ENCODE assay signal across 8 cellular contexts in the genomic region with DNA sequence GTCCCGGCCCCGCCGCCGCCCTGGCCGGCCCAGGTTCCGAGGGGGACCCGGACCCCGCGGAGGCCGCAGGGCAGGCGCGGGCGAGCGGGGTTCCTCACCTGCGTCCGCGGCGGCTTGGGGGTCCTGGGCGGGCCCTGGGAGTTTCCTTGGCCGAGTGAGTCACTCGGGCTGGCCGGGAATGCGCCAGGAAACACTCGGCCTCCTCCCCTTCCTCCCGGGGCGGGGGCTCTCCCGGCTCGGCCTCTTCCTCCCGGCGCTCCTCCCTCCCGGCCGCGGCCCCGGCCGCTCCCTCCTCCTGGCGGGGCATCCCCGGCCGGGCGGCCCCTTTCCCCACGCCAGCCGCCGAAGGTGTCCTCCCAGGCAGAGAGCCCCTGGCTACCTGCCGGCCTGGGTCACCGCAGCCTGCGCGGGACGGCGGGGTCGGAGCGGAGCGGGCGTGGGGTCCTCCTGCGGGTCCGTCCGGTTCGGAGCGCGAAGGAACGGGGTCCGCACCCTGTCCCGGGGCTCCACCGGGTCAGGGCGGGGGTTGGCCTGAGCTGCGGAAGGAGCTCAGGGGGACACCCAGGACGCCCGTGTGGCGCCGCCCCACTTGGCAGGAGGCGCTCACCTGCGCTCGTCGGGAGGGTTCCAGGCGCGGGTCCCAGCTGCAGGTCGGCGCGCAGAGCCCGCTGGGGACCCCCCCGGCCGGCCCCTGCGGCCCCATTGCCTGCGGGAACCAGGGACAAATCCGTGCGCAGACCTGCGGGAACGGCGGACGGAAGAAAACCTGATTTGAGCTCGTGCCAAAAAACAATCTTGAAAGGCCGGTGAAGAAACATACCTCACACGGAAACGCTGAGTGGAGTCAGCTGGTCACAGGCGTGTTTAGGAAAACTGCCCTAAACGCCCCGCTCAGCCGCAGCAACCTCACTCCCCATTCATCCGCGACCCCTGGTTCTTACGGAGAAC. TPM values are rescaled to one million over a fixed set of nuclear protein-coding genes. Genes with fewer than 3 reads are reported as not detected.
DNase-seq lines count a peak whose midpoint lies in the region; ATAC-seq and TF ChIP-seq lines count a peak whose summit lies in the region.

A gene (minus strand): TSS at position 180 of the 948 bp plus-strand sequence. CDS start 33,083 bp downstream, outside the sequence.

- H3K27ac ChIP-seq in CD4-positive, CD25-positive, alpha-beta regulatory T cell (ENCODE audit: insufficient read depth, low read length, poor library complexity, severe bottlenecking): no peak within 1 kb of the TSS
- H3K27ac ChIP-seq in Panc1 (ENCODE audit: low read length): peak within 1 kb of the TSS; percentile 77
- peak within 1 kb of the TSS; percentile 72 to 79 for H3K27ac ChIP-seq in right atrium auricular region

- BruUV-seq in Panc1 (replicated peaks; lab: Mats Ljungman, UMichigan): no TSS peak

- DNase-seq in CD4-positive, CD25-positive, alpha-beta regulatory T cell: peak in 1 of 3 donors; percentile 10
- DNase-seq in Panc1 (ENCODE audit: low read depth, low spot score) (no peak), astrocyte of the cerebellum (ENCODE audit: low read depth) (peak; percentile 61), right atrium auricular region (ENCODE audit: low spot score) (peak; percentile 82), posterior cingulate gyrus (peak in 9 of 10 donors; percentile 51 to 95 (median 62))

- H3K9me3 Mint-ChIP-seq in CD4-positive, CD25-positive, alpha-beta regulatory T cell: peaks cover 0 to 2% (median 0%) of the 10 kb centered on the region in 7 donors

- in situ Hi-C loops in Panc1 (cut with HindIII; ENCODE audit: low pct_unique_long_range_greater_than_20kb, low sequenced_read_pairs) (no loop called here), astrocyte of the cerebellum (cut with HindIII; ENCODE audit: low sequenced_read_pairs) (no loop called here)

- H3K4me1 Mint-ChIP-seq in CD4-positive, CD25-positive, alpha-beta regulatory T cell: peaks cover 9 to 18% (median 14%) of the 10 kb centered on the region in 4 donors

- intact Hi-C loops in Panc1 (cut with micrococcal nuclease; ENCODE audit: unreplicated experiment) (loop anchor here (10.0 kb wide), 1 partner anchor 54 kb away; a partner anchor contains a TSS), posterior cingulate gyrus (cut with DNase I) (no loop called here)

- peaks cover 3% of the 10 kb centered on the region for H3K36me3 Mint-ChIP-seq in CD4-positive, CD25-positive, alpha-beta regulatory T cell

- ATAC-seq in CD4-positive, CD25-positive, alpha-beta regulatory T cell (ENCODE audit: low read depth in 2 of 2): peak in 1 of 2 donors; percentile 30
- ATAC-seq in GM19025 (IDR thresholded peaks at IDR 0.05; ENCODE audit: low read depth, unreplicated experiment): peak; percentile 72
- peak; percentile 42 for ATAC-seq in HG03354 (IDR thresholded peaks at IDR 0.05; ENCODE audit: poor library complexity, severe bottlenecking, unreplicated experiment)
- peak; percentile 95 for ATAC-seq in Panc1
- ATAC-seq in HG02938 (IDR thresholded peaks at IDR 0.05; ENCODE audit: unreplicated experiment): no peak

- H3K4me1 ChIP-seq in CD4-positive, CD25-positive, alpha-beta regulatory T cell (ENCODE audit: control insufficient read depth, insufficient read depth, low read length, poor library complexity, severe bottlenecking): peaks cover 18% of the 10 kb centered on the region
- H3K4me1 ChIP-seq in Panc1 (ENCODE audit: control insufficient read depth, insufficient read depth, low read length) (0 out of 2 replicates have a peak, but pooled peaks cover 6% of the 10 kb centered on the region), right atrium auricular region (peaks cover 0 to 18% of the 10 kb centered on the region in 2 donors)

- H3K27ac Mint-ChIP-seq in CD4-positive, CD25-positive, alpha-beta regulatory T cell: peak within 1 kb of the TSS; percentile 34 to 72 (median 61)

- CTCF ChIA-PET in Panc1 (lab: Charles Lee): interaction anchor here (0.6 kb wide), 1 partner anchor 75 kb away, joined by 4 read pairs; no protein-coding TSS in a partner anchor

- H3K9me3 ChIP-seq in CD4-positive, CD25-positive, alpha-beta regulatory T cell (ENCODE audit: control insufficient read depth in 2 of 2, low read length in 2 of 2): no peaks in the 10 kb centered on the region
- no peaks in the 10 kb centered on the region for H3K9me3 ChIP-seq in Panc1 (ENCODE audit: control insufficient read depth, insufficient read depth, low read depth, low read length)
- H3K9me3 ChIP-seq in right atrium auricular region: no peaks in the 10 kb centered on the region

- TF ChIP-seq CTCF in Panc1 (IDR thresholded peaks at IDR 0.05): no peak
- no peak for TF ChIP-seq CTCF in astrocyte of the cerebellum (IDR thresholded peaks at IDR 0.05; ENCODE audit: low read depth, low read length, missing control alignments)
- peak in 1 of 2 donors; percentile 17 for TF ChIP-seq CTCF in right atrium auricular region (IDR thresholded peaks at IDR 0.05)

- peak within 1 kb of the TSS; percentile 91 to 98 (median 94) for H3K4me3 Mint-ChIP-seq in CD4-positive, CD25-positive, alpha-beta regulatory T cell

- H3K36me3 ChIP-seq in CD4-positive, CD25-positive, alpha-beta regulatory T cell (ENCODE audit: control insufficient read depth, insufficient read depth, low read length): no peaks in the 10 kb centered on the region
- H3K36me3 ChIP-seq in Panc1 (ENCODE audit: control insufficient read depth, insufficient read depth, low read length): no peaks in the 10 kb centered on the region
- H3K36me3 ChIP-seq in right atrium auricular region: no peaks in the 10 kb centered on the region

- H3K27me3 Mint-ChIP-seq in CD4-positive, CD25-positive, alpha-beta regulatory T cell: peaks cover 31% of the 10 kb centered on the region

- peaks cover 3% of the 10 kb centered on the region for H3K27me3 ChIP-seq in CD4-positive, CD25-positive, alpha-beta regulatory T cell (ENCODE audit: control insufficient read depth, insufficient read depth, low read length)
- H3K27me3 ChIP-seq in Panc1 (ENCODE audit: control insufficient read depth, insufficient read depth, low read length): no peaks in the 10 kb centered on the region
- no peaks in the 10 kb centered on the region for H3K27me3 ChIP-seq in right atrium auricular region

- POLR2A ChIA-PET in Panc1 (lab: Charles Lee): no interaction called here

- H3K4me3 ChIP-seq in CD4-positive, CD25-positive, alpha-beta regulatory T cell (ENCODE audit: low read depth, low read length): peak within 1 kb of the TSS; percentile 75
- H3K4me3 ChIP-seq in Panc1 (ENCODE audit: low read depth in 2 of 2, low read length in 2 of 2) (peak within 1 kb of the TSS; percentile 77 to 100), astrocyte of the cerebellum (ENCODE audit: low read depth, low read length) (peak within 1 kb of the TSS; percentile 74), right atrium auricular region (peak within 1 kb of the TSS; percentile 81 to 82)

RNA-seq across cellular contexts. Expression of the gene that starts here (rescaled TPM):
- 7.6 TPM for total RNA-seq in CD4-positive, CD25-positive, alpha-beta regulatory T cell
- polyA plus RNA-seq in CD4-positive, CD25-positive, alpha-beta regulatory T cell: 1 to 10 TPM; 1.1 to 3.1 (median 1.9) TPM
- 159 TPM for total RNA-seq in Panc1 (2021; ENCODE audit: unreplicated experiment)
- 137 TPM for polyA plus RNA-seq in Panc1 (2012; ENCODE audit: insufficient read length)
- 10 to 100 TPM; 21.1 to 32.7 TPM for total RNA-seq in right atrium auricular region
